Comparison of ENCODE assay signal across 28 cellular contexts in the genomic region with DNA sequence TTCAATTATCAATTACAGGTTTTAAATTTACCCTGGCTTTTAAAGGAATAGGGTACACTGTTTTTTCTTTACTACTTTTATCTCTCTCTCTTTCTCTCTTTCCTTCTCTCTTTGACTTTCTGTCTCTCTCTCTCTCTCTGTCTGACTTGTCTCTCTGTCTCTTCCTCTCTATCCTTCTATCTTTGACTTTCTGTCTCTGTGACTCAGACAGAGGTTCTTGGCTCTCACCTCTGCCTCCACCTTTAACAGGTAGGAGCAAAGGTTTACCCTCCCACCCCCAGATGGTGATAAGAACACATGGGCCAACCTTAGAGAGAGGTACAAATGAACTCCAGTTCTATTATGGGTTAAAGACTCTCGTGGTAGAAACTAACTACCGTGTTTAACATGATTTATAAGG. TPM values are rescaled to one million over a fixed set of nuclear protein-coding genes. Genes with fewer than 3 reads are reported as not detected.
"Had no signal": no experiment of that assay in that cellular context is flagged by ENCODE, and none has a peak within 500 bp of the region (broad histone marks: within the 10 kb centered on the region; RNA-seq: fewer than 3 reads in every experiment).

No MANE protein-coding gene starts in this region.

- H3K36me3 ChIP-seq: neural progenitor cell, ovary, right lobe of liver, sigmoid colon, stomach, thoracic aorta, thyroid gland, tibial nerve, upper lobe of right lung, uterus had no signal

- H3K9me3 ChIP-seq: ovary, right lobe of liver, sigmoid colon, thoracic aorta, thyroid gland, upper lobe of right lung, uterus had no signal

- H3K27me3 ChIP-seq: neural progenitor cell, ovary, right lobe of liver, thyroid gland, tibial nerve, upper lobe of right lung, uterus had no signal

- H3K4me1 ChIP-seq: neural progenitor cell, parathyroid adenoma, psoas muscle, right lobe of liver, sigmoid colon, stomach, thyroid gland, tibial nerve, upper lobe of right lung, uterus had no signal

- H3K4me3 ChIP-seq: neural progenitor cell, ovary, psoas muscle, right lobe of liver, sigmoid colon, stomach, thoracic aorta, thyroid gland, tibial nerve, upper lobe of right lung, uterus had no signal

- H3K27ac ChIP-seq: neural progenitor cell, ovary, parathyroid adenoma, psoas muscle, right lobe of liver, sigmoid colon, stomach, thoracic aorta, thyroid gland, tibial nerve, upper lobe of right lung, uterus had no signal

- H3K27ac Mint-ChIP-seq: natural killer cell; nephron; neural progenitor cell; progenitor cell of endocrine pancreas; stimulated activated effector memory CD8-positive, alpha-beta T cell treated with anti-CD3 and anti-CD28 coated beads, Interleukin-12 subunit alpha, Interleukin-12 subunit beta, amount 100 ng/mL, for 72 hours; stimulated activated naive B cell treated with anti-CD40 and anti-IgM and Interleukin-4, amounts not matched to agents 10 μg/mL and 1 μg/mL and 100 μg/mL, for 72 hours; stimulated activated naive CD8-positive, alpha-beta T cell treated with anti-CD3 and anti-CD28 coated beads, Interleukin-15, Interleukin-2, amounts not matched to agents 100 ng/mL and 50 ng/mL, for 24 hours had no signal

- H2AFZ ChIP-seq: neural progenitor cell, parathyroid adenoma had no signal

- DNase-seq: natural killer cell; occipital lobe; ovary; posterior cingulate gyrus; psoas muscle; right cardiac atrium; right lobe of liver; sigmoid colon; small intestine; stimulated activated CD4-positive, alpha-beta T cell treated with anti-CD3 and anti-CD28 coated beads, Interleukin-15, amount 100 ng/mL, for 24 hours; stimulated activated CD4-positive, alpha-beta T cell treated with anti-CD3 and anti-CD28 coated beads, Interleukin-2, amount 100 ng/mL, for 24 hours; stimulated activated CD4-positive, alpha-beta T cell treated with anti-CD3 and anti-CD28 coated beads, Interleukin-2, amount 100 ng/mL, for 48 hours; stimulated activated CD4-positive, alpha-beta T cell treated with anti-CD3 and anti-CD28 coated beads, Interleukin-4, amount 100 ng/mL, for 24 hours; stimulated activated naive B cell treated with anti-CD40 and anti-IgM and Interleukin-4, amounts not matched to agents 10 μg/mL and 1 μg/mL and 100 μg/mL, for 72 hours; stimulated activated naive CD4-positive, alpha-beta T cell treated with Interleukin-2 at 50 U/mL for 16 hours; stomach; thyroid gland; trophoblast cell; upper lobe of right lung; uterus had no signal

- H3K4me3 Mint-ChIP-seq: natural killer cell; nephron; neural progenitor cell; stimulated activated effector memory CD8-positive, alpha-beta T cell treated with anti-CD3 and anti-CD28 coated beads, Interleukin-12 subunit alpha, Interleukin-12 subunit beta, amount 100 ng/mL, for 72 hours; stimulated activated naive B cell treated with anti-CD40 and anti-IgM and Interleukin-4, amounts not matched to agents 10 μg/mL and 1 μg/mL and 100 μg/mL, for 72 hours; stimulated activated naive CD8-positive, alpha-beta T cell treated with anti-CD3 and anti-CD28 coated beads, Interleukin-15, Interleukin-2, amounts not matched to agents 100 ng/mL and 50 ng/mL, for 24 hours had no signal

- H3K9ac ChIP-seq: neural progenitor cell, parathyroid adenoma had no signal

- H3K4me1 Mint-ChIP-seq: natural killer cell; nephron; neural progenitor cell; stimulated activated naive B cell treated with anti-CD40 and anti-IgM and Interleukin-4, amounts not matched to agents 10 μg/mL and 1 μg/mL and 100 μg/mL, for 72 hours had no signal

- H3K79me2 ChIP-seq: parathyroid adenoma had no signal

- H3K4me2 ChIP-seq: neural progenitor cell had no signal

- ATAC-seq: natural killer cell; psoas muscle; right cardiac atrium; right lobe of liver; stimulated activated naive B cell treated with anti-CD40 and anti-IgM and Interleukin-4, amounts not matched to agents 10 μg/mL and 1 μg/mL and 100 μg/mL, for 72 hours; upper lobe of right lung had no signal

- H3K36me3 Mint-ChIP-seq: natural killer cell; neural progenitor cell; stimulated activated effector memory CD8-positive, alpha-beta T cell treated with anti-CD3 and anti-CD28 coated beads, Interleukin-12 subunit alpha, Interleukin-12 subunit beta, amount 100 ng/mL, for 72 hours had no signal

- FAIRE-seq: small intestine had no signal

RNA-seq across cellular contexts. Expression of a gene that starts 20.3 kb away (rescaled TPM):
- total RNA-seq: natural killer cell had no signal
